ENCODE assay signal across 8 cellular contexts in genomic region chr11:124953753-124954624, GRCh38. TPM values are rescaled to one million over a fixed set of nuclear protein-coding genes. Genes with fewer than 3 reads are reported as not detected.
A peak's percentile ranks its signal among the peaks of the same experiment; 100 is the strongest.
DNase-seq lines count a peak whose midpoint lies in the region; ATAC-seq and TF ChIP-seq lines count a peak whose summit lies in the region.

Gene CCDC15, plus strand, starts transcription at chr11:124954202. Its CDS starts 531 bp downstream, at chr11:124954733.

- no peaks in the 10 kb centered on the region for H3K36me3 ChIP-seq in H7 (replicated peaks; ENCODE audit: control insufficient read depth, insufficient read depth, low read length)
- no peaks in the 10 kb centered on the region for H3K36me3 ChIP-seq in neural progenitor cell

- ATAC-seq in foreskin keratinocyte: peak; percentile 100

- peak; percentile 98 for TF ChIP-seq POLR2A in Raji (IDR thresholded peaks at IDR 0.05; ENCODE audit: insufficient read depth, low read depth, low read length)

- no peaks in the 10 kb centered on the region for H3K9me3 ChIP-seq in neural progenitor cell (ENCODE audit: low read depth)

- no peaks in the 10 kb centered on the region for H3K79me2 ChIP-seq in neural progenitor cell (ENCODE audit: low read depth)

- H3K4me1 ChIP-seq in foreskin keratinocyte (peaks cover 15% of the 10 kb centered on the region), neural progenitor cell (peaks cover 15% of the 10 kb centered on the region)

- H3K27ac Mint-ChIP-seq in neural progenitor cell: no peak within 1 kb of the TSS

- H3K4me3 Mint-ChIP-seq in neural progenitor cell: no peak within 1 kb of the TSS

- peak within 1 kb of the TSS; percentile 56 for H3K9ac ChIP-seq in neural progenitor cell

- H4K20me1 ChIP-seq in neural progenitor cell (ENCODE audit: low read depth): no peaks in the 10 kb centered on the region

- H3K4me1 Mint-ChIP-seq in neural progenitor cell: peaks cover 4% of the 10 kb centered on the region

- H3K27me3 Mint-ChIP-seq in neural progenitor cell (ENCODE audit: insufficient read depth, low read depth): peaks cover 3% of the 10 kb centered on the region

- no peak for TF ChIP-seq CTCF in foreskin keratinocyte (conservative IDR thresholded peaks at IDR 0.05)
- TF ChIP-seq CTCF in neural progenitor cell (IDR thresholded peaks at IDR 0.05): no peak

- H3K36me3 Mint-ChIP-seq in neural progenitor cell: no peaks in the 10 kb centered on the region

- H3K4me2 ChIP-seq in neural progenitor cell: peak within 1 kb of the TSS; percentile 82

- peak within 1 kb of the TSS; percentile 65 for H3K4me3 ChIP-seq in H7 (ENCODE audit: insufficient read depth, low read depth, low read length)
- H3K4me3 ChIP-seq in neural progenitor cell: peak within 1 kb of the TSS; percentile 64

- H3K27ac ChIP-seq in foreskin keratinocyte (peak within 1 kb of the TSS; percentile 61), neural progenitor cell (peak within 1 kb of the TSS; percentile 72)

- H3F3A ChIP-seq in neural progenitor cell (ENCODE audit: low read depth): peaks cover 14% of the 10 kb centered on the region

- peak within 1 kb of the TSS; percentile 80 for H2AFZ ChIP-seq in neural progenitor cell (replicated peaks)

- peaks cover 2% of the 10 kb centered on the region; the same call in 1 of the 2 replicates for H3K27me3 ChIP-seq in H7 (ENCODE audit: control insufficient read depth, insufficient read depth, low read length)
- H3K27me3 ChIP-seq in foreskin keratinocyte: no peaks in the 10 kb centered on the region
- peaks cover 11% of the 10 kb centered on the region for H3K27me3 ChIP-seq in neural progenitor cell

- DNase-seq in ELR (ENCODE audit: low read depth) (peak; percentile 99), H7 (peak; percentile 84), M059J (ENCODE audit: low read depth) (peak; percentile 99), activated gamma-delta T cell (lab: John Stamatoyannopoulos, UW) (peak; percentile 81), foreskin keratinocyte (peak; percentile 84 to 92), neural progenitor cell (ENCODE audit: low spot score) (peak; percentile 99), stromal cell of bone marrow (ENCODE audit: low read depth) (peak; percentile 96)

- H3K9me3 Mint-ChIP-seq in neural progenitor cell: peaks cover 2% of the 10 kb centered on the region

RNA-seq across cellular contexts. Expression of gene CCDC15, which starts in this region (rescaled TPM):
- 1.2 and 3.0 TPM in 2 replicates for total RNA-seq in H7 (2014; rRNA removed; shearing (Covaris generic))
- 6.1 and 7.6 TPM in 2 replicates for total RNA-seq in M059J (2014; rRNA removed; shearing (Covaris generic))
- total RNA-seq in foreskin keratinocyte: 4.8 and 5.7 TPM in 2 replicates
- polyA plus RNA-seq in foreskin keratinocyte: 1.4 and 2.9 TPM in 2 replicates
- 7.4 and 11.2 TPM in 2 replicates for total RNA-seq in neural progenitor cell (ENCODE audit: low replicate concordance)

Comparison
In these comparisons a context has a peak if more than half of its experiments do, and no peak if none do; other contexts are left out.
1. Peak in every context shown above with its lines: DNase-seq, ATAC-seq, H3K4me3 ChIP-seq and H3K27ac ChIP-seq.